ENCODE assay signal across 8 cellular contexts in genomic region chr14:45249847-45250575, GRCh38. TPM values are rescaled to one million over a fixed set of nuclear protein-coding genes. Genes with fewer than 3 reads are reported as not detected.
DNase-seq lines count a peak whose midpoint lies in the region; ATAC-seq and TF ChIP-seq lines count a peak whose summit lies in the region.

No MANE protein-coding gene starts in this region.

- TF ChIP-seq CTCF in osteoblast (IDR thresholded peaks at IDR 0.05; ENCODE audit: extremely low read depth, low read depth, low read length): no peak

- peak; percentile 16 for ATAC-seq in GM21576 (IDR thresholded peaks at IDR 0.05; ENCODE audit: unreplicated experiment)
- ATAC-seq in Right ventricle myocardium inferior: no peak

- intact Hi-C loops in Right ventricle myocardium inferior (cut with DNase I): loop anchor here (5.0 kb wide), 2 partner anchors 338 to 353 kb away; a partner anchor contains a TSS

- peak overlapping the region; percentile 93 for H3K4me2 ChIP-seq in osteoblast (ENCODE audit: insufficient read depth, low read length)

- H3K9me3 ChIP-seq in osteoblast (ENCODE audit: low read depth, low read length): no peaks in the 10 kb centered on the region

- no peaks in the 10 kb centered on the region for H3K27me3 ChIP-seq in osteoblast (ENCODE audit: insufficient read depth, low read length)

- H4K20me1 ChIP-seq in osteoblast (ENCODE audit: insufficient read depth, low read length): no peaks in the 10 kb centered on the region

- no peaks in the 10 kb centered on the region for H3K36me3 ChIP-seq in osteoblast (ENCODE audit: insufficient read depth, low read length)

- H3K79me2 ChIP-seq in osteoblast (ENCODE audit: insufficient read depth, low read length): peaks cover 80% of the 10 kb centered on the region

- peak overlapping the region; percentile 58 for H3K4me3 ChIP-seq in osteoblast (ENCODE audit: insufficient read depth, low read length)

- H3K27ac ChIP-seq in osteoblast (ENCODE audit: low read depth, low read length): peak overlapping the region; percentile 84

- peaks cover 30% of the 10 kb centered on the region for H3K4me1 ChIP-seq in osteoblast (ENCODE audit: insufficient read depth, low read length)

- DNase-seq in EH (ENCODE audit: low read depth) (peak; percentile 81), NCI-H526 treated with DMSO at 0.1 percent for 48 hours (lab: John Stamatoyannopoulos, UW) (peak; percentile 60), dermis blood vessel endothelial cell (peak; percentile 64), osteoblast (ENCODE audit: insufficient read length, low spot score, missing footprints) (no peak), cerebellar cortex (ENCODE audit: low spot score) (no peak), Right ventricle myocardium inferior (ENCODE audit: missing footprints) (no peak)
- no peak for DNase-seq in activated CD4-positive, CD25-positive, alpha-beta regulatory T cell treated with anti-CD3 and anti-CD28 coated beads, Interleukin-2, amount 50 U/mL, for 72 hours

- peak overlapping the region; percentile 85 for H2AFZ ChIP-seq in osteoblast (ENCODE audit: low read length)

RNA-seq across cellular contexts. Expression of gene MIS18BP1, which starts 3.0 kb away (rescaled TPM):
- total RNA-seq in dermis blood vessel endothelial cell (42.9 and 65.5 TPM in 2 replicates), osteoblast (29.7 and 35.7 TPM in 2 replicates), Right ventricle myocardium inferior (7.6 TPM)

Comparison
In these comparisons a context has a peak if more than half of its experiments do, and no peak if none do; other contexts are left out.
1. DNase-seq: peak in EH (single experiment), NCI-H526 treated with DMSO at 0.1 percent for 48 hours (single experiment) and dermis blood vessel endothelial cell (single experiment); none in osteoblast (single experiment), activated CD4-positive, CD25-positive, alpha-beta regulatory T cell treated with anti-CD3 and anti-CD28 coated beads, Interleukin-2, amount 50 U/mL, for 72 hours (single experiment), cerebellar cortex (single experiment) and Right ventricle myocardium inferior (single experiment).